Comparison of ENCODE assay signal across 8 cellular contexts in the genomic region with DNA sequence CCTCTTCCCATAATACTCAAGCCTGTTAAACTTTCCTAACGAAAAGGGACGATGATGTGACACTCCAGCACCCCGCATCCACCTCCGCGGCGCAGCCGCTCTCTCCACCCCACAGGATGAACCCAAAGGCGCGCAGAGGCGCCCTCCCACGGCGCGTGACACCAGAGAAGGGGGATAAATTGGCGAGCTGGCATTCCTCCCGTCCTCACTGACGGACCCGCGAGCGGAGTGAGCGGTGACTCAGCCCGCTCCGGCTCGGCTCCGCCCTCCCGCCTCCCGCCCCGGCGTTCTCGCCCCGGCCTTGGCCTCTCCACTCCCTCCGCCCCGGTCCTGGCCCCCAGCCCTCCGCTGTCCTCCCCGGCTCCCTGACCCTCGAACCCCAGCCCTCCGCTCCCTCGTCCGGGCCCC. TPM values are rescaled to one million over a fixed set of nuclear protein-coding genes. Genes with fewer than 3 reads are reported as not detected.
DNase-seq lines count a peak whose midpoint lies in the region; ATAC-seq, FAIRE-seq and TF ChIP-seq lines count a peak whose summit lies in the region.

No MANE protein-coding gene starts in this region.

- CTCF ChIA-PET in endothelial cell of umbilical vein (lab: Charles Lee) = interaction anchor here (0.6 to 1.5 kb wide), 9 partner anchors 12 to 82 kb away, joined by 3 to 5 read pairs (median 4); no protein-coding TSS in a partner anchor

- dilution Hi-C loops in endothelial cell of umbilical vein (cut with MboI; ENCODE audit: extremely low pct_ligation_motif_present, low sequenced_read_pairs) = no loop called here

- peak overlapping the region; percentile 93 for H2AFZ ChIP-seq in endothelial cell of umbilical vein (ENCODE audit: low read depth, low read length)

- H3K27ac ChIP-seq in C4-2B (peak overlapping the region; percentile 99), endothelial cell of umbilical vein (ENCODE audit: insufficient read depth, low read depth, low read length) (peak overlapping the region; percentile 82)

- H3K4me3 ChIP-seq in endothelial cell of umbilical vein (replicated peaks in 1 of 3; ENCODE audit: insufficient read depth in 1 of 3, low read depth in 1 of 3, low read length in 3 of 3) = peak overlapping the region; percentile 87 to 95 (median 93)
- H3K4me3 ChIP-seq in mononuclear cell (ENCODE audit: low read length) = peak overlapping the region; percentile 80

- TF ChIP-seq CTCF in C4-2B (conservative IDR thresholded peaks at IDR 0.05) = no peak; the same call in 1 of the 2 replicates
- peak in 1 of 2 donors; percentile 31 for TF ChIP-seq CTCF in endothelial cell of umbilical vein (IDR thresholded peaks at IDR 0.05; ENCODE audit: extremely low read depth in 1 of 2, insufficient read depth in 1 of 2, low read depth in 1 of 2, low read length in 2 of 2)

- no peaks in the 10 kb centered on the region for H4K20me1 ChIP-seq in endothelial cell of umbilical vein (replicated peaks; ENCODE audit: control insufficient read depth, extremely low read depth, insufficient read depth, low read length)

- ATAC-seq in GM19043 (IDR thresholded peaks at IDR 0.05; ENCODE audit: low read depth, unreplicated experiment) (peak; percentile 40), HG03432 (IDR thresholded peaks at IDR 0.05; ENCODE audit: unreplicated experiment) (peak; percentile 60)

- FAIRE-seq in endothelial cell of umbilical vein (lab: Jason Lieb, UNC) = peak; percentile 82

- peak; percentile 23 for DNase-seq in NCI-H748 treated with DMSO at 0.1 percent for 48 hours (lab: John Stamatoyannopoulos, UW)
- peak; percentile 78 for DNase-seq in activated CD8-positive, alpha-beta memory T cell treated with anti-CD3 and anti-CD28 coated beads, Interleukin-2, amount 50 U/mL, for 4 hours
- peak; percentile 85 for DNase-seq in endothelial cell of umbilical vein (ENCODE audit: low read depth, low spot score)
- peak; percentile 65 for DNase-seq in stimulated activated CD8-positive, alpha-beta memory T cell treated with anti-CD3 and anti-CD28 coated beads, Interleukin-2, amount 100 ng/mL, for 48 hours (ENCODE audit: low read depth in 2 of 2)

- H3K79me2 ChIP-seq in endothelial cell of umbilical vein (ENCODE audit: control insufficient read depth, insufficient read depth, low read length) = peaks cover 46% of the 10 kb centered on the region

- POLR2A ChIA-PET in endothelial cell of umbilical vein (lab: Charles Lee) = interaction anchor here (0.6 to 1.5 kb wide), 3 partner anchors 13 to 85 kb away, joined by 3 to 5 read pairs (median 5); no protein-coding TSS in a partner anchor

- intact Hi-C loops in endothelial cell of umbilical vein (cut with micrococcal nuclease) = loop anchor here (1.0 to 5.0 kb wide), 3 partner anchors 12 to 75 kb away; no protein-coding TSS in a partner anchor

- no peaks in the 10 kb centered on the region for H3K36me3 ChIP-seq in endothelial cell of umbilical vein (ENCODE audit: control insufficient read depth in 2 of 2, extremely low read depth in 1 of 2, insufficient read depth in 2 of 2, low read length in 2 of 2)

- no peaks in the 10 kb centered on the region for H3K27me3 ChIP-seq in endothelial cell of umbilical vein (ENCODE audit: control insufficient read depth in 2 of 2, insufficient read depth in 2 of 2, low read length in 2 of 2)
- no peaks in the 10 kb centered on the region for H3K27me3 ChIP-seq in mononuclear cell (ENCODE audit: insufficient read depth, low read length)

- H3K9me3 ChIP-seq in endothelial cell of umbilical vein (replicated peaks; ENCODE audit: control insufficient read depth, insufficient read depth, low read length) (no peaks in the 10 kb centered on the region), mononuclear cell (ENCODE audit: low read depth, low read length) (no peaks in the 10 kb centered on the region)

- BruUV-seq in endothelial cell of umbilical vein (replicated peaks; lab: Mats Ljungman, UMichigan) = no TSS peak

- peaks cover 17% of the 10 kb centered on the region for H3K4me1 ChIP-seq in endothelial cell of umbilical vein (ENCODE audit: control insufficient read depth, extremely low read depth, insufficient read depth, low read length)
- H3K4me1 ChIP-seq in mononuclear cell (ENCODE audit: insufficient read depth, low read length) = peaks cover 50% of the 10 kb centered on the region

- H3K9ac ChIP-seq in endothelial cell of umbilical vein (replicated peaks; ENCODE audit: extremely low read depth, insufficient read depth, low read length) = peak overlapping the region; percentile 91

- TF ChIP-seq POLR2A in endothelial cell of umbilical vein (IDR thresholded peaks at IDR 0.05; ENCODE audit: low read depth, low read length) = no peak

- no peaks in the 10 kb centered on the region for H3K9me1 ChIP-seq in endothelial cell of umbilical vein (replicated peaks; ENCODE audit: control insufficient read depth, extremely low read depth, insufficient read depth, low read length)

- peak overlapping the region; percentile 95 for H3K4me2 ChIP-seq in endothelial cell of umbilical vein (ENCODE audit: insufficient read depth, low read length)

TF ChIP-seq in endothelial cell of umbilical vein, 7 proteins besides CTCF, POLR2A, EP300 and RAD21:
- peak; percentile 72 for TF ChIP-seq FOS (IDR thresholded peaks at IDR 0.05; ENCODE audit: borderline replicate concordance, insufficient read depth, low read length)
- peak; percentile 60 for TF ChIP-seq POLR2AphosphoS5 (IDR thresholded peaks at IDR 0.05; ENCODE audit: insufficient read depth, low read depth, low read length)
- TF ChIP-seq GATA2 (IDR thresholded peaks at IDR 0.05; ENCODE audit: insufficient read depth, insufficient read length, low read depth, low read length) = no peak
- no peak for TF ChIP-seq MYC (IDR thresholded peaks at IDR 0.05; ENCODE audit: low read depth, low read length)
- TF ChIP-seq, protein P1, sequence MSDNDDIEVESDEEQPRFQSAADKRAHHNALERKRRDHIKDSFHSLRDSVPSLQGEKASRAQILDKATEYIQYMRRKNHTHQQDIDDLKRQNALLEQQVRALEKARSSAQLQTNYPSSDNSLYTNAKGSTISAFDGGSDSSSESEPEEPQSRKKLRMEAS (IDR thresholded peaks at IDR 0.05; ENCODE audit: insufficient read depth, insufficient read length) = no peak

RNA-seq across cellular contexts. Expression of gene TUBGCP3, which starts 0.6 kb away (rescaled TPM):
- total RNA-seq in endothelial cell of umbilical vein = 44.0 and 47.7 TPM in 2 replicates
- polyA plus RNA-seq in endothelial cell of umbilical vein = 35.8 and 36.4 TPM in 2 replicates
- 33.4 and 34.2 TPM in 2 replicates for polyA plus RNA-seq in endothelial cell of umbilical vein (2011; cell fraction: cytosol; rRNA removed)
- polyA plus RNA-seq in endothelial cell of umbilical vein (2011; cell fraction: nucleus; rRNA removed) = 80.1 and 93.9 TPM in 2 replicates
- polyA plus RNA-seq in endothelial cell of umbilical vein (2012) = 20.1 and 20.9 TPM in 2 replicates
- polyA minus RNA-seq in endothelial cell of umbilical vein = 77.6 and 81.4 TPM in 2 replicates
- polyA minus RNA-seq in endothelial cell of umbilical vein (2011; cell fraction: cytosol; rRNA and poly(A)+ RNA removed) = 26.1 TPM
- 107 and 136 TPM in 2 replicates for polyA minus RNA-seq in endothelial cell of umbilical vein (2011; cell fraction: nucleus; rRNA and poly(A)+ RNA removed)
- 33.0 TPM for total RNA-seq in mononuclear cell

Comparison
In these comparisons a context has a peak if more than half of its experiments do, and no peak if none do; other contexts are left out.
1. Peak in every context shown above with its lines: DNase-seq, ATAC-seq, H3K4me3 ChIP-seq and H3K27ac ChIP-seq.
2. DNase-seq: peak in every context shown above with its lines; median percentile 85 in endothelial cell of umbilical vein; 78 in activated CD8-positive, alpha-beta memory T cell treated with anti-CD3 and anti-CD28 coated beads, Interleukin-2, amount 50 U/mL, for 4 hours; 65 in stimulated activated CD8-positive, alpha-beta memory T cell treated with anti-CD3 and anti-CD28 coated beads, Interleukin-2, amount 100 ng/mL, for 48 hours; 23 in NCI-H748 treated with DMSO at 0.1 percent for 48 hours.